Comparison of ENCODE assay signal across 9 cellular contexts in genomic region chr17:77424585-77425344, GRCh38.
DNase-seq lines count a peak whose midpoint lies in the region; ATAC-seq, FAIRE-seq and TF ChIP-seq lines count a peak whose summit lies in the region.
"Had no signal": no experiment of that assay in that cellular context is flagged by ENCODE, and none has a peak within 500 bp of the region (broad histone marks: within the 10 kb centered on the region; RNA-seq: fewer than 3 reads in every experiment).

No MANE protein-coding gene starts in this region.

- H3K4me2 ChIP-seq in GM23338 = peak overlapping the region; percentile 55; the same call in 1 of the 2 replicates
- H3K4me2 ChIP-seq in skeletal muscle satellite cell (ENCODE audit: low read length) = peak overlapping the region; percentile 73

- H4K20me1 ChIP-seq in GM23338 (replicated peaks; ENCODE audit: insufficient read depth) = no peaks in the 10 kb centered on the region; the same call in 1 of the 2 replicates

- H3K27ac ChIP-seq in GM23338 (ENCODE audit: low read depth) = no peak overlapping the region

- no peak overlapping the region for H2AFZ ChIP-seq in GM23338

- H3K4me3 ChIP-seq in GM23338 = no peak overlapping the region
- H3K4me3 ChIP-seq in skeletal muscle satellite cell (ENCODE audit: low read length) = peak overlapping the region; percentile 14

- TF ChIP-seq CTCF in GM23338 (conservative IDR thresholded peaks at IDR 0.05; ENCODE audit: low read depth in 2 of 2) (no peak), GM13976 (IDR thresholded peaks at IDR 0.05; ENCODE audit: borderline replicate concordance, control extremely low read depth, extremely low read depth, insufficient read depth, missing control alignments) (no peak)

- DNase-seq in GM23338 (ENCODE audit: low spot score) (no peak), astrocyte of the hippocampus (ENCODE audit: low read depth, low spot score) (peak; percentile 86), iPS-NIHi11 (ENCODE audit: low spot score) (peak; percentile 28), GM12892 (ENCODE audit: insufficient read length) (no peak), AML-193 (lab: John Stamatoyannopoulos, UW) (no peak), GM13976 (ENCODE audit: low spot score) (no peak)

- H3K9me3 Mint-ChIP-seq in GM23338 = no peaks in the 10 kb centered on the region

- H3K36me3 Mint-ChIP-seq in GM23338 (ENCODE audit: low read depth) = no peaks in the 10 kb centered on the region

- no peak for ATAC-seq in GM23338
- no peak for ATAC-seq in GM19351 (IDR thresholded peaks at IDR 0.05; ENCODE audit: unreplicated experiment)

- no peak overlapping the region for H3K4me3 Mint-ChIP-seq in GM23338

- H3F3A ChIP-seq in GM23338 (replicated peaks; ENCODE audit: low read depth) = 0 out of 2 replicates have a peak, but pooled peaks cover 6% of the 10 kb centered on the region

- in situ Hi-C loops in GM13976 (cut with MboI; ENCODE audit: low sequenced_read_pairs, unreplicated experiment) = loop anchor here (10.0 kb wide), 1 partner anchor 90 kb away; no protein-coding TSS in a partner anchor

- H3K4me1 Mint-ChIP-seq in GM23338 = peaks cover 80% of the 10 kb centered on the region

- H3K36me3 ChIP-seq in GM23338 (ENCODE audit: insufficient read depth) (no peaks in the 10 kb centered on the region), skeletal muscle satellite cell (ENCODE audit: insufficient read depth, low read length) (peaks cover 22% of the 10 kb centered on the region)

- no peak overlapping the region; the same call in 1 of the 2 replicates for H3K27ac Mint-ChIP-seq in GM23338

- peaks cover 25% of the 10 kb centered on the region for H3K27me3 Mint-ChIP-seq in GM23338 (ENCODE audit: insufficient read depth, low read depth, poor library complexity)

- H3K79me2 ChIP-seq in GM23338 (replicated peaks; ENCODE audit: insufficient read depth) = peaks cover 63% of the 10 kb centered on the region

- no peaks in the 10 kb centered on the region for H3K9me3 ChIP-seq in skeletal muscle satellite cell (replicated peaks; ENCODE audit: low read length)

- no peaks in the 10 kb centered on the region for H3K9me2 ChIP-seq in GM23338 (ENCODE audit: insufficient read depth)

- peaks cover 45% of the 10 kb centered on the region for H3K4me1 ChIP-seq in GM23338 (ENCODE audit: insufficient read depth)
- H3K4me1 ChIP-seq in skeletal muscle satellite cell (ENCODE audit: control insufficient read depth, insufficient read depth, low read length) = peaks cover 96% of the 10 kb centered on the region

- FAIRE-seq in GM12892 (lab: Jason Lieb, UNC) = no peak
- FAIRE-seq: colon had no signal

- no peaks in the 10 kb centered on the region for H3K27me3 ChIP-seq in GM23338 (ENCODE audit: insufficient read depth)
- H3K27me3 ChIP-seq in skeletal muscle satellite cell (ENCODE audit: control insufficient read depth, insufficient read depth, low read length) = no peaks in the 10 kb centered on the region

- TF ChIP-seq POLR2A in GM12892 (IDR thresholded peaks at IDR 0.05; ENCODE audit: low read depth, low read length) = no peak

- peak overlapping the region; percentile 52 for H3K9ac ChIP-seq in skeletal muscle satellite cell (ENCODE audit: low read depth, low read length)

TF ChIP-seq in GM23338, 12 proteins besides CTCF, POLR2A, EP300 and RAD21:
- no peak for TF ChIP-seq POLR2AphosphoS5 (IDR thresholded peaks at IDR 0.05; ENCODE audit: low read depth)
- TF ChIP-seq REST (IDR thresholded peaks at IDR 0.05; ENCODE audit: unreplicated experiment) = no peak
- no peak for TF ChIP-seq EZH2phosphoT487 (IDR thresholded peaks at IDR 0.05; ENCODE audit: unreplicated experiment)
- TF ChIP-seq ZNF114 (CRISPR knock-in tag; IDR thresholded peaks at IDR 0.05) = no peak
- TF ChIP-seq CREB1 (CRISPR knock-in tag; IDR thresholded peaks at IDR 0.05; ENCODE audit: low read depth) = no peak
- TF ChIP-seq ZNF331 (CRISPR knock-in tag; IDR thresholded peaks at IDR 0.05; ENCODE audit: low read depth) = no peak
- TF ChIP-seq STAT1 (IDR thresholded peaks at IDR 0.05; ENCODE audit: unreplicated experiment) = no peak
- TF ChIP-seq NANOG (IDR thresholded peaks at IDR 0.05; ENCODE audit: borderline replicate concordance) = no peak
- TF ChIP-seq JUNB (IDR thresholded peaks at IDR 0.05; ENCODE audit: unreplicated experiment) = no peak
- no peak for TF ChIP-seq ETS1 (IDR thresholded peaks at IDR 0.05)

Comparison
In these comparisons a context has a peak if more than half of its experiments do, and no peak if none do; other contexts are left out.
1. DNase-seq: peak in astrocyte of the hippocampus (single experiment) and iPS-NIHi11 (single experiment); none in GM23338 (single experiment), GM12892 (single experiment), AML-193 (0 of 2) and GM13976 (single experiment).